24 cellular contexts compared by ENCODE assay signal in genomic region chr10:91479583-91479982, GRCh38.
"Had no signal": no experiment of that assay in that cellular context is flagged by ENCODE, and none has a peak within 500 bp of the region (broad histone marks: within the 10 kb centered on the region; RNA-seq: fewer than 3 reads in every experiment).

No MANE protein-coding gene starts in this region.

- H3K9me3 ChIP-seq: Peyer's patch, SJSA1 had no signal

- H3K27me3 ChIP-seq: brain microvascular endothelial cell, cardiac muscle cell, Peyer's patch, SJSA1 had no signal

- DNase-seq: activated CD4-positive, alpha-beta memory T cell treated with anti-CD3 and anti-CD28 coated beads for 36 hours; activated CD4-positive, alpha-beta T cell treated with anti-CD3 and anti-CD28 coated beads, Interleukin-2, amount 10 ng/mL, durations not matched to agents 7 days and 5 days; activated CD4-positive, CD25-positive, alpha-beta regulatory T cell; activated CD8-positive, alpha-beta memory T cell treated with anti-CD3 and anti-CD28 coated beads for 24 hours; activated effector memory CD4-positive, alpha-beta T cell treated with anti-CD3 and anti-CD28 coated beads, Interleukin-2, amount 50 U/mL, for 16 hours; activated naive CD4-positive, alpha-beta T cell treated with Interleukin-2 at 50 U/mL for 16 hours; activated naive CD8-positive, alpha-beta T cell treated with anti-CD3 and anti-CD28 coated beads, Interleukin-2, amount 50 U/mL, for 24 hours; activated T-cell treated with anti-CD3 and anti-CD28 coated beads, Interleukin-2, amount 50 U/mL, for 4 hours; brain microvascular endothelial cell; Kasumi-1; KBM-7; NCI-H1092; NCI-H1417; NCI-H1930; NCI-H2171; NCI-H2227 treated with DMSO at 0.1 percent for 48 hours; NCI-H526; Peyer's patch; Right ventricle myocardium superior had no signal

- H3K4me3 ChIP-seq: cardiac muscle cell, Peyer's patch, SJSA1 had no signal

- H3K36me3 ChIP-seq: brain microvascular endothelial cell, cardiac muscle cell, Peyer's patch had no signal

- H3K27ac ChIP-seq: brain microvascular endothelial cell, cardiac muscle cell, Peyer's patch, RWPE1, SJSA1, VCaP had no signal

- H3K4me1 ChIP-seq: Peyer's patch, SJSA1 had no signal

- ATAC-seq: activated naive CD4-positive, alpha-beta T cell treated with anti-CD3 and anti-CD28 coated beads, Interleukin-2, amount 50 U/mL, for 72 hours; activated naive CD8-positive, alpha-beta T cell treated with anti-CD3 and anti-CD28 coated beads, Interleukin-2, amount 50 U/mL, for 24 hours; activated T-cell treated with anti-CD3 and anti-CD28 coated beads, Interleukin-2, amount 50 U/mL, for 4 hours had no signal
